ENCODE assay signal across 8 cellular contexts in the genomic region with DNA sequence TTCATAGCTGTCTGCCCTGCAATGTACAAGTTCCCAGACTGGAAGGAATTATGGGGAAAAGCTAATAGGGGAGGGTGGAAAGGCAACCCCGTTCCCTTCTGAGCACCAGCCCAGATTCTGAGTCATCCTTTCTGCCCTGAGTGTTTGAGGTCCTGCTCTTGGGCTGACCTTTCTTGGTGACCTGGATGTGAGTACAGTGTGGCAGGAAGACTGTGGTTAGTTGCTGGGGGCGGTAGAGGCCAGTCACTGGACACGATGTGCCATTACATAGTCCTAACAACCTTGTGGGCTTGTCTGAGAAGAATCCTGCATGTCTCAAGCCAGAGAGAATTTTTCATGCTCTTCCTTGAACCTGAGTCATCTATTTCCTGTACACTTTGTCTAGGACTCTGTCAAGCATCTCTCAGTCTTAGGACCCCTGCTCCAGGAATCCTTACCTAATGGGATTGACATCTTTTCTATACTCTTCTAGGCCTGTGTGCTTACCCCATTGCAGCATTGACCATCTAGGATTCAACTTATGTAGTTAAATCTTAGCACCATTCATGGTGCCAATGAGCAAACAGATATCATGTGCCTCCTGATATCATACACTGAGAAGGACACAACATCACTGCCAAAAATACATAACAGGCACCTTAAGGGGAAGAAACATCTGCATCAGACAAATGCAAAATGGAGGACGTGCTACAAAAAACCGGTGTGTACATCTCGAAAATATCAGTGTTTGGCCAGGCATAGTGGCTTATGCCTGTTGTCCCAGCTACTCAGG. TPM values are rescaled to one million over a fixed set of nuclear protein-coding genes. Genes with fewer than 3 reads are reported as not detected.
DNase-seq lines count a peak whose midpoint lies in the region; ATAC-seq and TF ChIP-seq lines count a peak whose summit lies in the region.

No MANE protein-coding gene starts in this region.

- H3K27me3 ChIP-seq in skeletal muscle satellite cell (ENCODE audit: control insufficient read depth, insufficient read depth, low read length): no peaks in the 10 kb centered on the region

- H3K9me3 ChIP-seq in HEK293 (ENCODE audit: control insufficient read depth, insufficient read depth, low read depth, low read length) (no peaks in the 10 kb centered on the region), skeletal muscle satellite cell (replicated peaks; ENCODE audit: low read length) (no peaks in the 10 kb centered on the region)

- ATAC-seq in HG02981 (IDR thresholded peaks at IDR 0.05; ENCODE audit: unreplicated experiment): no peak

- peak overlapping the region; percentile 74 for H3K9ac ChIP-seq in skeletal muscle satellite cell (ENCODE audit: low read depth, low read length)

- DNase-seq in SKM-1 treated with dmso at 0.1 percent for 144 hours (lab: John Stamatoyannopoulos, UW; ENCODE audit: unreplicated experiment) (peak; percentile 39), fibroblast of villous mesenchyme (ENCODE audit: low read depth) (peak; percentile 99), NAMALWA (ENCODE audit: low spot score) (no peak), caudate nucleus (lab: John Stamatoyannopoulos, UW) (no peak)
- no peak for DNase-seq in activated naive CD4-positive, alpha-beta T cell (lab: John Stamatoyannopoulos, UW)

- H3K4me1 ChIP-seq in HEK293 (ENCODE audit: control insufficient read depth, insufficient read depth, low read length) (no peaks in the 10 kb centered on the region), skeletal muscle satellite cell (ENCODE audit: control insufficient read depth, insufficient read depth, low read length) (peaks cover 44% of the 10 kb centered on the region)

- POLR2A ChIA-PET in HEK293 (lab: Yijun Ruan, JAX): interaction anchor here (1.2 to 1.3 kb wide), 3 partner anchors 34 to 43 kb away, joined by 3 to 6 read pairs (median 3); partner anchors contain the start of genes RAB11B and RPS28

- CTCF ChIA-PET in HEK293 (lab: Yijun Ruan, JAX): interaction anchor here (0.6 to 4.7 kb wide), 13 partner anchors 12 to 844 kb away, joined by 3 to 57 read pairs (median 6); partner anchors contain the start of genes MARCHF2 and RAB11B

- H3K27ac ChIP-seq in HEK293 (ENCODE audit: extremely low read depth, low read depth, low read length) (no peak overlapping the region), caudate nucleus (ENCODE audit: low read depth, low read length) (no peak overlapping the region)

- no peak overlapping the region for H3K4me3 ChIP-seq in HEK293 (ENCODE audit: low read depth, low read length)
- no peak overlapping the region for H3K4me3 ChIP-seq in fibroblast of villous mesenchyme (ENCODE audit: low read depth, low read length)
- peak overlapping the region; percentile 6 for H3K4me3 ChIP-seq in skeletal muscle satellite cell (ENCODE audit: low read length)

- H3K36me3 ChIP-seq in HEK293 (ENCODE audit: control insufficient read depth in 2 of 2, insufficient read depth in 1 of 2, low read length in 2 of 2) (no peaks in the 10 kb centered on the region), skeletal muscle satellite cell (ENCODE audit: insufficient read depth, low read length) (no peaks in the 10 kb centered on the region)

- no peak for TF ChIP-seq CTCF in HEK293 (tag by site-specific recombination; IDR thresholded peaks at IDR 0.05)
- no peak for TF ChIP-seq CTCF in fibroblast of villous mesenchyme (IDR thresholded peaks at IDR 0.05; ENCODE audit: insufficient read depth, low read depth, low read length)

- peak overlapping the region; percentile 63 for H3K4me2 ChIP-seq in skeletal muscle satellite cell (ENCODE audit: low read length)

TF ChIP-seq in HEK293, 187 proteins besides CTCF, POLR2A, EP300 and RAD21:
- peak; percentile 63; the same call in 1 of the 2 replicates for TF ChIP-seq TRIM28 (IDR thresholded peaks at IDR 0.05; ENCODE audit: borderline replicate concordance, low read length)
- peak; percentile 52 for TF ChIP-seq SETDB1 (IDR thresholded peaks at IDR 0.05; ENCODE audit: insufficient read length, low read length)
- no peak for TF ChIP-seq ZNF302 (tag by site-specific recombination; IDR thresholded peaks at IDR 0.05; ENCODE audit: low read depth)

RNA-seq across cellular contexts. Expression of gene ANGPTL4, which starts 8.1 kb away (rescaled TPM):
- 0.64 and 1.3 TPM in 2 replicates for total RNA-seq in fibroblast of villous mesenchyme
- total RNA-seq in skeletal muscle satellite cell (2012; rRNA removed): 60.3 and 159 TPM in 2 replicates

RNA-seq across cellular contexts. Expression of gene KANK3, which starts 12.8 kb away (rescaled TPM):
- under 0.01 and 0.64 TPM in 2 replicates for total RNA-seq in fibroblast of villous mesenchyme
- 0.22 and 0.51 TPM in 2 replicates for total RNA-seq in skeletal muscle satellite cell (2012; rRNA removed)

RNA-seq across cellular contexts. Expression of gene RAB11B, which starts 34.3 kb away (rescaled TPM):
- 27.6 and 27.7 TPM in 2 replicates for total RNA-seq in fibroblast of villous mesenchyme
- 20.1 and 25.1 TPM in 2 replicates for total RNA-seq in skeletal muscle satellite cell (2012; rRNA removed)

RNA-seq across cellular contexts. Expression of gene RPS28, which starts 34.5 kb away (rescaled TPM):
- 86.4 and 117 TPM in 2 replicates for total RNA-seq in fibroblast of villous mesenchyme
- 161 and 190 TPM in 2 replicates for total RNA-seq in skeletal muscle satellite cell (2012; rRNA removed)

RNA-seq across cellular contexts. Expression of gene NDUFA7, which starts 34.6 kb away (rescaled TPM):
- total RNA-seq in fibroblast of villous mesenchyme: 9.1 and 18.4 TPM in 2 replicates
- total RNA-seq in skeletal muscle satellite cell (2012; rRNA removed): 35.0 and 44.6 TPM in 2 replicates

Comparison
In these comparisons a context has a peak if more than half of its experiments do, and no peak if none do; other contexts are left out.
1. DNase-seq: peak in SKM-1 treated with dmso at 0.1 percent for 144 hours (single experiment) and fibroblast of villous mesenchyme (single experiment); none in NAMALWA (single experiment), caudate nucleus (0 of 61) and activated naive CD4-positive, alpha-beta T cell (0 of 4).